In genomic region chr12:39375206-39375808, GRCh38 we compare ENCODE assay signal across 1 cellular context.
TF ChIP-seq lines count a peak whose summit lies in the region.

No MANE protein-coding gene starts in this region.

TF ChIP-seq in GM23338, 12 proteins besides CTCF, POLR2A, EP300 and RAD21 (continued from another document):
- TF ChIP-seq ZNF462 (CRISPR knock-in tag; IDR thresholded peaks at IDR 0.05), result no peak
- TF ChIP-seq STAT1 (IDR thresholded peaks at IDR 0.05; ENCODE audit: unreplicated experiment), result no peak
- no peak for TF ChIP-seq ETS1 (IDR thresholded peaks at IDR 0.05)
- no peak for TF ChIP-seq CREB1 (CRISPR knock-in tag; IDR thresholded peaks at IDR 0.05; ENCODE audit: low read depth)
- no peak for TF ChIP-seq JUNB (IDR thresholded peaks at IDR 0.05; ENCODE audit: unreplicated experiment)
- no peak for TF ChIP-seq ZNF331 (CRISPR knock-in tag; IDR thresholded peaks at IDR 0.05; ENCODE audit: low read depth)
